ENCODE assay signal across 9 cellular contexts in the genomic region with DNA sequence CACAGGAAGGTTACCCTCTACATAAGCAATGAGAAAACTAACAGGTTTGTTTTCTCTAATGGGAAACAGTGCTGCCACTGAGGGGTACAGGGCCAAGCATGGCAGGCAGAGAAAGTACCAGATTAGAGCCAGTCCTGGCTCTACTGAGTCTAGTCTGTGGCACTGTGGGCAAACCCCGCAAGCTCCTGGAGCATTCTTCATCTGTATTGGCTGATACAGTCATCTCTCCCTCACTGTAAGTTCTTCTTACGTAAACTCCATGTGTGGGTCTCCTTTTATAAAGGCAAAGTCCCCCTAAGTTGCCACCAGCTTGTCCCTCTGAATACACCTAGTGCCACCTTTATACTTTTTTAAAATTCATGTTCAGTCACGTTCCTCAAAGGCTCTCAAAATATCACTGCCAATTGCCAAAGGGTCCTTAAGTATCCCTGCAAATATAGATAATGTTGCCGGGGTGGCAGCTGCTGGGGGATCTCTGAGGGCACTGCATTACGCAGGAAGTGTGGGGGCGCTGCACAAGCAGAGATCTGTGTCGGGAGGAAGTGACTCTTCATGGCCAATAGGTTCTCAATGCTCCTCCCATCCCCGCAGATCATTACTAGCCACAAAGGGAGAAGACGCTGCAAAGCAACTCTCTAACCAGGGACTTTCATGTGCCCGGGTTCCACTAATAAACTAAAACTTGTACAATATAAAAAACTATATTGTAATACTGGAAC. TPM values are rescaled to one million over a fixed set of nuclear protein-coding genes. Genes with fewer than 3 reads are reported as not detected.
DNase-seq lines count a peak whose midpoint lies in the region; ATAC-seq and TF ChIP-seq lines count a peak whose summit lies in the region.
"Had no signal": no experiment of that assay in that cellular context is flagged by ENCODE, and none has a peak within 500 bp of the region (broad histone marks: within the 10 kb centered on the region; RNA-seq: fewer than 3 reads in every experiment).

No MANE protein-coding gene starts in this region.

- H3K27ac ChIP-seq in lower lobe of right lung, result peak overlapping the region; percentile 69
- H3K27ac ChIP-seq in thyroid gland, result no peak overlapping the region
- H3K27ac ChIP-seq: SK-N-MC had no signal

- H3K4me1 ChIP-seq in lower lobe of right lung (peaks cover 56% of the 10 kb centered on the region), thyroid gland (peaks cover 0 to 4% of the 10 kb centered on the region in 2 donors)

- peak; percentile 60 for ATAC-seq in GM19372 (IDR thresholded peaks at IDR 0.05; ENCODE audit: low read depth, unreplicated experiment)
- ATAC-seq in HG03565 (IDR thresholded peaks at IDR 0.05; ENCODE audit: unreplicated experiment), result peak; percentile 44
- ATAC-seq in lower lobe of right lung, result peak; percentile 69 to 72
- ATAC-seq in GM21360 (IDR thresholded peaks at IDR 0.05; ENCODE audit: unreplicated experiment), result no peak

- H3K27me3 ChIP-seq in lower lobe of right lung (ENCODE audit: low read depth) (no peaks in the 10 kb centered on the region), thyroid gland (no peaks in the 10 kb centered on the region)

- CTCF ChIA-PET in activated CD4-positive, alpha-beta memory T cell treated with anti-CD3 and anti-CD28 coated beads, Interleukin-2, amount 10 ng/mL, durations not matched to agents 7 days and 5 days (lab: Charles Lee), result interaction anchor here (0.8 to 3.6 kb wide), 6 partner anchors 9 to 25 kb away, joined by 5 to 37 read pairs (median 6); partner anchors contain the start of gene XPO6

- no peaks in the 10 kb centered on the region for H3K27me3 Mint-ChIP-seq in activated CD4-positive, alpha-beta memory T cell treated with anti-CD3 and anti-CD28 coated beads, Interleukin-2, amount 10 ng/mL, durations not matched to agents 7 days and 5 days
- H3K27me3 Mint-ChIP-seq in stimulated activated naive CD8-positive, alpha-beta T cell treated with anti-CD3 and anti-CD28 coated beads, Interleukin-15, Interleukin-2, amounts not matched to agents 100 ng/mL and 50 ng/mL, for 24 hours, result no peaks in the 10 kb centered on the region

- peak overlapping the region; percentile 96 for H3K27ac Mint-ChIP-seq in activated CD4-positive, alpha-beta memory T cell treated with anti-CD3 and anti-CD28 coated beads, Interleukin-2, amount 10 ng/mL, durations not matched to agents 7 days and 5 days
- peak overlapping the region; percentile 90 for H3K27ac Mint-ChIP-seq in stimulated activated naive CD8-positive, alpha-beta T cell treated with anti-CD3 and anti-CD28 coated beads, Interleukin-15, Interleukin-2, amounts not matched to agents 100 ng/mL and 50 ng/mL, for 24 hours

- H3K4me1 Mint-ChIP-seq in activated CD4-positive, alpha-beta memory T cell treated with anti-CD3 and anti-CD28 coated beads, Interleukin-2, amount 10 ng/mL, durations not matched to agents 7 days and 5 days, result peaks cover 87% of the 10 kb centered on the region
- H3K4me1 Mint-ChIP-seq in stimulated activated naive CD8-positive, alpha-beta T cell treated with anti-CD3 and anti-CD28 coated beads, Interleukin-15, Interleukin-2, amounts not matched to agents 100 ng/mL and 50 ng/mL, for 24 hours (ENCODE audit: low read depth), result peaks cover 93% of the 10 kb centered on the region

- intact Hi-C loops in lower lobe of right lung (cut with DNase I), result no loop called here
- intact Hi-C loops in thyroid gland (cut with DNase I), result no loop called here

- no peaks in the 10 kb centered on the region for H3K9me3 Mint-ChIP-seq in activated CD4-positive, alpha-beta memory T cell treated with anti-CD3 and anti-CD28 coated beads, Interleukin-2, amount 10 ng/mL, durations not matched to agents 7 days and 5 days
- H3K9me3 Mint-ChIP-seq in stimulated activated naive CD8-positive, alpha-beta T cell treated with anti-CD3 and anti-CD28 coated beads, Interleukin-15, Interleukin-2, amounts not matched to agents 100 ng/mL and 50 ng/mL, for 24 hours, result no peaks in the 10 kb centered on the region

- WGBS in thyroid gland, 2 donors, result 89 to 91% methylated on average over 10 of the region's 10 CpGs

- no peak for TF ChIP-seq POLR2A in thyroid gland (IDR thresholded peaks at IDR 0.05)

- H3K4me3 ChIP-seq in lower lobe of right lung (peak overlapping the region; percentile 1), thyroid gland (replicated peaks in 1 of 3) (no peak overlapping the region)
- H3K4me3 ChIP-seq: SK-N-MC had no signal

- H3K9me3 ChIP-seq in lower lobe of right lung, result no peaks in the 10 kb centered on the region
- H3K9me3 ChIP-seq in thyroid gland, result no peaks in the 10 kb centered on the region

- H3K36me3 Mint-ChIP-seq in activated CD4-positive, alpha-beta memory T cell treated with anti-CD3 and anti-CD28 coated beads, Interleukin-2, amount 10 ng/mL, durations not matched to agents 7 days and 5 days (ENCODE audit: low read depth), result peaks cover 55% of the 10 kb centered on the region
- peaks cover 63% of the 10 kb centered on the region for H3K36me3 Mint-ChIP-seq in stimulated activated naive CD8-positive, alpha-beta T cell treated with anti-CD3 and anti-CD28 coated beads, Interleukin-15, Interleukin-2, amounts not matched to agents 100 ng/mL and 50 ng/mL, for 24 hours (ENCODE audit: low read depth)

- DNase-seq in activated CD4-positive, alpha-beta memory T cell treated with anti-CD3 and anti-CD28 coated beads, Interleukin-2, amount 10 ng/mL, durations not matched to agents 7 days and 5 days, result peak; percentile 82
- DNase-seq in lower lobe of right lung, result peak; percentile 58
- no peak for DNase-seq in thyroid gland
- DNase-seq in pons (ENCODE audit: low spot score), result no peak

- no peak for TF ChIP-seq CTCF in lower lobe of right lung (IDR thresholded peaks at IDR 0.05)
- TF ChIP-seq CTCF in thyroid gland (IDR thresholded peaks at IDR 0.05), result no peak

- POLR2A ChIA-PET in activated CD4-positive, alpha-beta memory T cell treated with anti-CD3 and anti-CD28 coated beads, Interleukin-2, amount 10 ng/mL, durations not matched to agents 7 days and 5 days (lab: Charles Lee), result interaction anchor here (0.8 to 11.1 kb wide), 7 partner anchors 10 to 56 kb away, joined by 3 to 208 read pairs (median 14); partner anchors contain the start of gene XPO6

- H3K36me3 ChIP-seq in lower lobe of right lung (peaks cover 10% of the 10 kb centered on the region), thyroid gland (no peaks in the 10 kb centered on the region)

- H3K4me3 Mint-ChIP-seq in activated CD4-positive, alpha-beta memory T cell treated with anti-CD3 and anti-CD28 coated beads, Interleukin-2, amount 10 ng/mL, durations not matched to agents 7 days and 5 days, result peak overlapping the region; percentile 75
- peak overlapping the region; percentile 86 for H3K4me3 Mint-ChIP-seq in stimulated activated naive CD8-positive, alpha-beta T cell treated with anti-CD3 and anti-CD28 coated beads, Interleukin-15, Interleukin-2, amounts not matched to agents 100 ng/mL and 50 ng/mL, for 24 hours

RNA-seq across cellular contexts. Expression of gene XPO6, which starts 18.8 kb away (rescaled TPM):
- total RNA-seq in activated CD4-positive, alpha-beta memory T cell treated with anti-CD3 and anti-CD28 coated beads, Interleukin-2, amount 10 ng/mL, durations not matched to agents 7 days and 5 days, result 100 to 1,000 TPM; 218 to 223 TPM
- total RNA-seq in lower lobe of right lung (106 TPM), thyroid gland (100 to 1,000 TPM in 3 of 4 donors, 10 to 100 TPM in 1; 88.2 to 160 (median 118) TPM)

Comparison
In these comparisons a context has a peak if more than half of its experiments do, and no peak if none do; other contexts are left out.
1. DNase-seq: peak in activated CD4-positive, alpha-beta memory T cell treated with anti-CD3 and anti-CD28 coated beads, Interleukin-2, amount 10 ng/mL, durations not matched to agents 7 days and 5 days (single experiment) and lower lobe of right lung (single experiment); none in thyroid gland (0 of 2) and pons (single experiment).